Comparison of ENCODE assay signal across 2 cellular contexts in the genomic region with DNA sequence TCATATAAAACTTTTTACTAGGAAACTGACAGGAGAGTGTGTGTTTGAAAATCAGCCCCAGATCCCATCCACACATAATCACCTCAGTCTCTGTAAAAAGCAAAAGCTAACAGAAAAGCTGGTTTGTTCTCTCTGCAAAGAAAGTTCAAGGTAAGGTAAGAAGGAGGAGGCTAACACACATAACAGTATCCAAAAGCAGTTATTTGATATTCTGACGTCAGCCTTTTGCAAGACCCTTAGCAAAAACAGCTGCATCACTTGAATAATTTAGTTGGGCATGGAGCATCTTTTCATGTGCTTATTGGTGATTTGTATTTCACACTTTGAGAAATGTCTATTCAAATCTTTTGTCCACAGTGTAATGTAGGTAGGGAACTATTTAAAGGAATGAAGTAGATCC.
TF ChIP-seq lines count a peak whose summit lies in the region.

No MANE protein-coding gene starts in this region.

TF ChIP-seq in IMR-90, 13 proteins besides CTCF, POLR2A, EP300 and RAD21:
- no peak for TF ChIP-seq MAFK (IDR thresholded peaks at IDR 0.05; ENCODE audit: low read depth, low read length)
- no peak for TF ChIP-seq CHD1 (IDR thresholded peaks at IDR 0.05; ENCODE audit: low read depth, low read length)
- no peak for TF ChIP-seq CEBPB (IDR thresholded peaks at IDR 0.05; ENCODE audit: low read depth, low read length)
- no peak for TF ChIP-seq NFE2L2 (IDR thresholded peaks at IDR 0.05; ENCODE audit: low read depth, low read length)
- no peak for TF ChIP-seq FOS (IDR thresholded peaks at IDR 0.05; ENCODE audit: low read depth, low read length)
- TF ChIP-seq, protein P1, sequence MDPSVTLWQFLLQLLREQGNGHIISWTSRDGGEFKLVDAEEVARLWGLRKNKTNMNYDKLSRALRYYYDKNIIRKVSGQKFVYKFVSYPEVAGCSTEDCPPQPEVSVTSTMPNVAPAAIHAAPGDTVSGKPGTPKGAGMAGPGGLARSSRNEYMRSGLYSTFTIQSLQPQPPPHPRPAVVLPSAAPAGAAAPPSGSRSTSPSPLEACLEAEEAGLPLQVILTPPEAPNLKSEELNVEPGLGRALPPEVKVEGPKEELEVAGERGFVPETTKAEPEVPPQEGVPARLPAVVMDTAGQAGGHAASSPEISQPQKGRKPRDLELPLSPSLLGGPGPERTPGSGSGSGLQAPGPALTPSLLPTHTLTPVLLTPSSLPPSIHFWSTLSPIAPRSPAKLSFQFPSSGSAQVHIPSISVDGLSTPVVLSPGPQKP (IDR thresholded peaks at IDR 0.05; ENCODE audit: borderline replicate concordance, low read depth, low read length) = no peak
- no peak for TF ChIP-seq MXI1 (IDR thresholded peaks at IDR 0.05; ENCODE audit: borderline replicate concordance, low read depth, low read length)

TF ChIP-seq in endothelial cell of umbilical vein, 7 proteins besides CTCF, POLR2A, EP300 and RAD21:
- TF ChIP-seq GATA2 (IDR thresholded peaks at IDR 0.05; ENCODE audit: insufficient read depth, insufficient read length, low read depth, low read length) (no peak), EZH2 (IDR thresholded peaks at IDR 0.05; ENCODE audit: borderline replicate concordance, low read depth, low read length, severe bottlenecking) (no peak), JUN (IDR thresholded peaks at IDR 0.05; ENCODE audit: borderline replicate concordance, insufficient read depth, insufficient read length, low read depth) (no peak), FOS (IDR thresholded peaks at IDR 0.05; ENCODE audit: borderline replicate concordance, insufficient read depth, low read length) (no peak), POLR2AphosphoS5 (IDR thresholded peaks at IDR 0.05; ENCODE audit: insufficient read depth, low read depth, low read length) (no peak), MYC (IDR thresholded peaks at IDR 0.05; ENCODE audit: low read depth, low read length) (no peak)
- TF ChIP-seq, protein P2, sequence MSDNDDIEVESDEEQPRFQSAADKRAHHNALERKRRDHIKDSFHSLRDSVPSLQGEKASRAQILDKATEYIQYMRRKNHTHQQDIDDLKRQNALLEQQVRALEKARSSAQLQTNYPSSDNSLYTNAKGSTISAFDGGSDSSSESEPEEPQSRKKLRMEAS (IDR thresholded peaks at IDR 0.05; ENCODE audit: insufficient read depth, insufficient read length) = no peak
